In genomic region chr9:21958833-21959232, GRCh38 we compare ENCODE assay signal across 31 cellular contexts.
"Had no signal": no experiment of that assay in that cellular context is flagged by ENCODE, and none has a peak within 500 bp of the region (broad histone marks: within the 10 kb centered on the region; RNA-seq: fewer than 3 reads in every experiment).

No MANE protein-coding gene starts in this region.

- H3K36me3 Mint-ChIP-seq: activated CD4-positive, alpha-beta memory T cell treated with anti-CD3 and anti-CD28 coated beads for 36 hours; T-cell had no signal

- H3K4me1 Mint-ChIP-seq: activated B cell treated with CpG ODN at 0.5 μM for 24 hours; activated CD8-positive, alpha-beta memory T cell treated with anti-CD3 and anti-CD28 coated beads, Interleukin-2, amount 10 ng/mL, durations not matched to agents 7 days and 5 days; brain; T-cell had no signal

- DNase-seq: activated B cell treated with CpG ODN at 0.5 μM for 24 hours; activated CD4-positive, alpha-beta memory T cell treated with anti-CD3 and anti-CD28 coated beads for 36 hours; activated CD4-positive, alpha-beta T cell treated with anti-CD3 and anti-CD28 coated beads for 1 hour; activated CD4-positive, alpha-beta T cell treated with anti-CD3 and anti-CD28 coated beads for 48 hours; activated CD4-positive, alpha-beta T cell treated with anti-CD3 and anti-CD28 coated beads, Interleukin-2, amount 50 U/mL, for 1 hour; activated CD8-positive, alpha-beta memory T cell treated with anti-CD3 and anti-CD28 coated beads, Interleukin-2, amount 10 ng/mL, durations not matched to agents 7 days and 5 days; activated CD8-positive, alpha-beta memory T cell treated with anti-CD3 and anti-CD28 coated beads, Interleukin-2, amount 50 U/mL, for 4 hours; activated CD8-positive, alpha-beta T cell treated with anti-CD3 and anti-CD28 coated beads, Interleukin-2, amount 10 ng/mL, durations not matched to agents 7 days and 5 days; activated gamma-delta T cell; activated naive CD4-positive, alpha-beta T cell; activated naive CD4-positive, alpha-beta T cell treated with anti-CD3 and anti-CD28 coated beads, Interleukin-2, amount 10 ng/mL, durations not matched to agents 7 days and 5 days; activated T-cell treated with anti-CD3 and anti-CD28 coated beads, Interleukin-2, amount 50 U/mL, for 1 hour; activated T-cell treated with anti-CD3 and anti-CD28 coated beads, Interleukin-2, amount 50 U/mL, for 48 hours; adrenal gland; amygdala; central memory CD4-positive, alpha-beta T cell; cerebellar nuclear complex; colonic mucosa; effector CD8-positive, alpha-beta T cell; esophagus squamous epithelium; foreskin melanocyte; heart right ventricle; SW 1271; T-cell; T-helper 9 cell; WERI-Rb-1 had no signal

- H3K4me3 Mint-ChIP-seq: activated B cell treated with CpG ODN at 0.5 μM for 24 hours; activated CD4-positive, alpha-beta memory T cell treated with anti-CD3 and anti-CD28 coated beads for 36 hours; activated CD8-positive, alpha-beta memory T cell treated with anti-CD3 and anti-CD28 coated beads, Interleukin-2, amount 10 ng/mL, durations not matched to agents 7 days and 5 days; activated CD8-positive, alpha-beta T cell treated with anti-CD3 and anti-CD28 coated beads, Interleukin-2, amount 10 ng/mL, durations not matched to agents 7 days and 5 days; activated naive CD4-positive, alpha-beta T cell treated with anti-CD3 and anti-CD28 coated beads, Interleukin-2, amount 10 ng/mL, durations not matched to agents 7 days and 5 days; activated T-helper 1 cell treated with anti-CD3 and anti-CD28 coated beads, Interleukin-12 subunit alpha, Interleukin-12 subunit beta, Interleukin-2, Interleukin-4 antibody, amounts not matched to agents 30 ng/mL and 10 ng/mL and 1 ng/mL, durations not matched to agents 14 hours and 24 hours and 36 hours; brain; T-cell; T-helper 1 cell treated with Interleukin-12 subunit alpha and Interleukin-12 subunit beta and Interleukin-4 antibody, amounts not matched to agents 30 μg/mL and 1 μg/mL, for 36 hours had no signal

- H3K27ac Mint-ChIP-seq: activated B cell treated with CpG ODN at 0.5 μM for 24 hours; activated CD4-positive, alpha-beta memory T cell treated with anti-CD3 and anti-CD28 coated beads for 36 hours; activated CD8-positive, alpha-beta memory T cell treated with anti-CD3 and anti-CD28 coated beads, Interleukin-2, amount 10 ng/mL, durations not matched to agents 7 days and 5 days; activated CD8-positive, alpha-beta T cell treated with anti-CD3 and anti-CD28 coated beads, Interleukin-2, amount 10 ng/mL, durations not matched to agents 7 days and 5 days; activated naive CD4-positive, alpha-beta T cell treated with anti-CD3 and anti-CD28 coated beads, Interleukin-2, amount 10 ng/mL, durations not matched to agents 7 days and 5 days; activated naive CD4-positive, alpha-beta T cell treated with anti-CD3 and anti-CD28 coated beads, Interleukin-2, amount 50 U/mL, for 72 hours; activated T-helper 1 cell treated with anti-CD3 and anti-CD28 coated beads, Interleukin-12 subunit alpha, Interleukin-12 subunit beta, Interleukin-2, Interleukin-4 antibody, amounts not matched to agents 30 ng/mL and 10 ng/mL and 1 ng/mL, durations not matched to agents 14 hours and 24 hours and 36 hours; brain; T-cell; T-helper 1 cell treated with Interleukin-12 subunit alpha and Interleukin-12 subunit beta and Interleukin-4 antibody, amounts not matched to agents 30 μg/mL and 1 μg/mL, for 36 hours had no signal

- ATAC-seq: activated CD8-positive, alpha-beta memory T cell treated with anti-CD3 and anti-CD28 coated beads, Interleukin-2, amount 10 ng/mL, durations not matched to agents 7 days and 5 days; activated CD8-positive, alpha-beta T cell treated with anti-CD3 and anti-CD28 coated beads, Interleukin-2, amount 10 ng/mL, durations not matched to agents 7 days and 5 days; gastroesophageal sphincter; heart right ventricle; T-cell had no signal
